Comparison of ENCODE assay signal across 1 cellular context in genomic region chr12:109494348-109494881, GRCh38.
TF ChIP-seq lines count a peak whose summit lies in the region.

No MANE protein-coding gene starts in this region.

TF ChIP-seq in HepG2, 621 proteins besides CTCF, POLR2A, EP300 and RAD21 (continued from another document):
- TF ChIP-seq ARID3A (IDR thresholded peaks at IDR 0.05; ENCODE audit: low read depth, low read length) (peak; percentile 55; the same call in 1 of the 2 replicates), ZNF138 (CRISPR knock-in tag; IDR thresholded peaks at IDR 0.05; ENCODE audit: low read depth) (no peak), ATF2 (CRISPR knock-in tag; IDR thresholded peaks at IDR 0.05) (0 out of 2 replicates have a peak, but pooled peaks have one; percentile 14), SALL1 (CRISPR knock-in tag; IDR thresholded peaks at IDR 0.05) (peak; percentile 58; the same call in 1 of the 2 replicates)
